31 cellular contexts compared by ENCODE assay signal in genomic region chr17:12850996-12851395, GRCh38.
"Had no signal": no experiment of that assay in that cellular context is flagged by ENCODE, and none has a peak within 500 bp of the region (broad histone marks: within the 10 kb centered on the region; RNA-seq: fewer than 3 reads in every experiment).

No MANE protein-coding gene starts in this region.

- H3K27ac ChIP-seq: ascending aorta, cardiac muscle cell, VCaP had no signal

- H3K27ac Mint-ChIP-seq: activated B cell treated with CpG ODN at 0.5 μM for 24 hours; activated CD4-positive, alpha-beta memory T cell treated with anti-CD3 and anti-CD28 coated beads for 36 hours; activated CD4-positive, alpha-beta T cell treated with anti-CD3 and anti-CD28 coated beads, Interleukin-2, amount 10 ng/mL, durations not matched to agents 24 days and 14 days; activated CD8-positive, alpha-beta T cell treated with anti-CD3 and anti-CD28 coated beads for 36 hours; activated naive CD4-positive, alpha-beta T cell treated with anti-CD3 and anti-CD28 coated beads, Interleukin-2, amount 10 ng/mL, durations not matched to agents 7 days and 5 days; activated naive CD4-positive, alpha-beta T cell treated with anti-CD3 and anti-CD28 coated beads, Interleukin-2, amount 50 U/mL, for 24 hours; activated naive CD8-positive, alpha-beta T cell; activated naive CD8-positive, alpha-beta T cell treated with anti-CD3 and anti-CD28 coated beads, Interleukin-2, amount 10 ng/mL, durations not matched to agents 7 days and 5 days; activated naive CD8-positive, alpha-beta T cell treated with anti-CD3 and anti-CD28 coated beads, Interleukin-2, amount 50 U/mL, for 24 hours; activated T-cell treated with anti-CD3 and anti-CD28 coated beads, Interleukin-2, amount 50 U/mL, for 72 hours; activated T-helper 2 cell treated with anti-CD3 and anti-CD28 coated beads, Interferon-gamma antibody, Interleukin-2, Interleukin-4, amounts not matched to agents 10 μg/mL and 5 μg/mL and 100 μg/mL, durations not matched to agents 14 hours and 24 hours and 36 hours; brain; T-cell; T-helper 17 cell had no signal

- H3K27me3 ChIP-seq: ascending aorta, cardiac muscle cell had no signal

- DNase-seq: activated B cell treated with CpG ODN at 0.5 μM for 24 hours; activated CD4-positive, alpha-beta memory T cell treated with anti-CD3 and anti-CD28 coated beads for 36 hours; activated CD4-positive, alpha-beta T cell treated with anti-CD3 and anti-CD28 coated beads for 4 hours; activated CD4-positive, alpha-beta T cell treated with anti-CD3 and anti-CD28 coated beads, Interleukin-2, amount 10 ng/mL, durations not matched to agents 24 days and 14 days; activated CD4-positive, alpha-beta T cell treated with anti-CD3 and anti-CD28 coated beads, Interleukin-2, amount 50 U/mL, for 1 hour; activated CD4-positive, alpha-beta T cell treated with anti-CD3 and anti-CD28 coated beads, Interleukin-2, amount 50 U/mL, for 4 hours; activated CD4-positive, CD25-positive, alpha-beta regulatory T cell treated with anti-CD3 and anti-CD28 coated beads, Interleukin-2, amount 50 U/mL, for 72 hours; activated CD8-positive, alpha-beta memory T cell treated with anti-CD3 and anti-CD28 coated beads, Interleukin-2, amount 50 U/mL, for 4 hours; activated CD8-positive, alpha-beta T cell treated with anti-CD3 and anti-CD28 coated beads for 36 hours; activated effector memory CD4-positive, alpha-beta T cell treated with Interleukin-2 at 50 U/mL for 16 hours; activated gamma-delta T cell; activated naive CD4-positive, alpha-beta T cell treated with anti-CD3 and anti-CD28 coated beads, Interleukin-2, amount 10 ng/mL, durations not matched to agents 7 days and 5 days; activated naive CD4-positive, alpha-beta T cell treated with Interleukin-2 at 50 U/mL for 16 hours; activated naive CD8-positive, alpha-beta T cell treated with anti-CD3 and anti-CD28 coated beads, Interleukin-2, amount 10 ng/mL, durations not matched to agents 7 days and 5 days; activated naive CD8-positive, alpha-beta T cell treated with anti-CD3 and anti-CD28 coated beads, Interleukin-2, amount 50 U/mL, for 24 hours; activated T-cell treated with anti-CD3 and anti-CD28 coated beads for 4 hours; activated T-cell treated with anti-CD3 and anti-CD28 coated beads, Interleukin-2, amount 50 U/mL, for 1 hour; activated T-cell treated with anti-CD3 and anti-CD28 coated beads, Interleukin-2, amount 50 U/mL, for 4 hours; activated T-cell treated with anti-CD3 and anti-CD28 coated beads, Interleukin-2, amount 50 U/mL, for 72 hours; caudate nucleus; cerebellar nuclear complex; T-cell; T-helper 17 cell had no signal

- ATAC-seq: activated CD8-positive, alpha-beta T cell treated with anti-CD3 and anti-CD28 coated beads for 36 hours; activated naive CD8-positive, alpha-beta T cell treated with anti-CD3 and anti-CD28 coated beads, Interleukin-2, amount 50 U/mL, for 24 hours; activated T-cell treated with anti-CD3 and anti-CD28 coated beads, Interleukin-2, amount 50 U/mL, for 4 hours; activated T-cell treated with anti-CD3 and anti-CD28 coated beads, Interleukin-2, amount 50 U/mL, for 72 hours; T-cell; T-helper 17 cell had no signal

- H3K4me3 Mint-ChIP-seq: activated B cell treated with CpG ODN at 0.5 μM for 24 hours; activated CD4-positive, alpha-beta memory T cell treated with anti-CD3 and anti-CD28 coated beads for 36 hours; activated CD4-positive, alpha-beta T cell treated with anti-CD3 and anti-CD28 coated beads, Interleukin-2, amount 10 ng/mL, durations not matched to agents 24 days and 14 days; activated CD8-positive, alpha-beta T cell treated with anti-CD3 and anti-CD28 coated beads for 36 hours; activated naive CD4-positive, alpha-beta T cell treated with anti-CD3 and anti-CD28 coated beads, Interleukin-2, amount 10 ng/mL, durations not matched to agents 7 days and 5 days; activated naive CD4-positive, alpha-beta T cell treated with anti-CD3 and anti-CD28 coated beads, Interleukin-2, amount 50 U/mL, for 24 hours; activated naive CD8-positive, alpha-beta T cell; activated naive CD8-positive, alpha-beta T cell treated with anti-CD3 and anti-CD28 coated beads, Interleukin-2, amount 10 ng/mL, durations not matched to agents 7 days and 5 days; activated naive CD8-positive, alpha-beta T cell treated with anti-CD3 and anti-CD28 coated beads, Interleukin-2, amount 50 U/mL, for 24 hours; activated T-cell treated with anti-CD3 and anti-CD28 coated beads, Interleukin-2, amount 50 U/mL, for 4 hours; activated T-cell treated with anti-CD3 and anti-CD28 coated beads, Interleukin-2, amount 50 U/mL, for 72 hours; brain; central memory CD8-positive, alpha-beta T cell; T-cell; T-helper 17 cell had no signal

- H3K36me3 ChIP-seq: ascending aorta, cardiac muscle cell had no signal

- H3K4me3 ChIP-seq: ascending aorta, cardiac muscle cell had no signal

- H3K36me3 Mint-ChIP-seq: activated CD4-positive, alpha-beta memory T cell treated with anti-CD3 and anti-CD28 coated beads for 36 hours; activated naive CD4-positive, alpha-beta T cell treated with anti-CD3 and anti-CD28 coated beads, Interleukin-2, amount 10 ng/mL, durations not matched to agents 7 days and 5 days; activated naive CD4-positive, alpha-beta T cell treated with anti-CD3 and anti-CD28 coated beads, Interleukin-2, amount 50 U/mL, for 24 hours; activated naive CD8-positive, alpha-beta T cell; activated naive CD8-positive, alpha-beta T cell treated with anti-CD3 and anti-CD28 coated beads, Interleukin-2, amount 10 ng/mL, durations not matched to agents 7 days and 5 days; brain; T-cell had no signal

- H3K27me3 Mint-ChIP-seq: activated B cell treated with CpG ODN at 0.5 μM for 24 hours; activated CD4-positive, alpha-beta memory T cell treated with anti-CD3 and anti-CD28 coated beads for 36 hours; activated CD4-positive, alpha-beta T cell treated with anti-CD3 and anti-CD28 coated beads, Interleukin-2, amount 10 ng/mL, durations not matched to agents 24 days and 14 days; activated CD8-positive, alpha-beta T cell treated with anti-CD3 and anti-CD28 coated beads for 36 hours; activated naive CD4-positive, alpha-beta T cell treated with anti-CD3 and anti-CD28 coated beads, Interleukin-2, amount 10 ng/mL, durations not matched to agents 7 days and 5 days; activated naive CD4-positive, alpha-beta T cell treated with anti-CD3 and anti-CD28 coated beads, Interleukin-2, amount 50 U/mL, for 24 hours; activated naive CD8-positive, alpha-beta T cell treated with anti-CD3 and anti-CD28 coated beads, Interleukin-2, amount 10 ng/mL, durations not matched to agents 7 days and 5 days; activated naive CD8-positive, alpha-beta T cell treated with anti-CD3 and anti-CD28 coated beads, Interleukin-2, amount 50 U/mL, for 24 hours; brain; central memory CD8-positive, alpha-beta T cell; T-helper 17 cell had no signal

- H3K4me1 ChIP-seq: ascending aorta had no signal

- H3K9me3 ChIP-seq: ascending aorta had no signal

- H3K4me1 Mint-ChIP-seq: activated B cell treated with CpG ODN at 0.5 μM for 24 hours; activated CD4-positive, alpha-beta T cell treated with anti-CD3 and anti-CD28 coated beads, Interleukin-2, amount 10 ng/mL, durations not matched to agents 24 days and 14 days; activated naive CD4-positive, alpha-beta T cell treated with anti-CD3 and anti-CD28 coated beads, Interleukin-2, amount 10 ng/mL, durations not matched to agents 7 days and 5 days; activated naive CD4-positive, alpha-beta T cell treated with anti-CD3 and anti-CD28 coated beads, Interleukin-2, amount 50 U/mL, for 24 hours; activated naive CD8-positive, alpha-beta T cell treated with anti-CD3 and anti-CD28 coated beads, Interleukin-2, amount 10 ng/mL, durations not matched to agents 7 days and 5 days; activated naive CD8-positive, alpha-beta T cell treated with anti-CD3 and anti-CD28 coated beads, Interleukin-2, amount 50 U/mL, for 24 hours; brain; central memory CD8-positive, alpha-beta T cell; T-cell; T-helper 17 cell had no signal

- H3K9me3 Mint-ChIP-seq: activated B cell treated with CpG ODN at 0.5 μM for 24 hours; activated CD4-positive, alpha-beta memory T cell treated with anti-CD3 and anti-CD28 coated beads for 36 hours; activated CD8-positive, alpha-beta T cell treated with anti-CD3 and anti-CD28 coated beads for 36 hours; central memory CD8-positive, alpha-beta T cell had no signal
